ENCODE assay signal across 33 cellular contexts in genomic region chr2:218428846-218429558, GRCh38. TPM values are rescaled to one million over a fixed set of nuclear protein-coding genes. Genes with fewer than 3 reads are reported as not detected.
"Had no signal": no experiment of that assay in that cellular context is flagged by ENCODE, and none has a peak within 500 bp of the region (broad histone marks: within the 10 kb centered on the region; RNA-seq: fewer than 3 reads in every experiment).

No MANE protein-coding gene starts in this region.

- H3K27me3 Mint-ChIP-seq: activated naive CD8-positive, alpha-beta T cell had no signal

- H3K9me3 ChIP-seq: gastrocnemius medialis, neutrophil, ovary, prostate gland, sigmoid colon, tibial nerve had no signal

- H3K9me3 Mint-ChIP-seq: effector memory CD8-positive, alpha-beta T cell; immature natural killer cell; nephron; stimulated activated naive B cell treated with anti-CD40 and anti-IgM and Interleukin-4, amounts not matched to agents 10 μg/mL and 1 μg/mL and 100 μg/mL, for 72 hours had no signal

- H3K27ac ChIP-seq: brain microvascular endothelial cell, gastrocnemius medialis, neutrophil, ovary, prostate gland, sigmoid colon, tibial nerve, VCaP had no signal

- H3K27ac Mint-ChIP-seq: activated naive CD8-positive, alpha-beta T cell; effector memory CD8-positive, alpha-beta T cell; immature natural killer cell; nephron; stimulated activated naive B cell treated with anti-CD40 and anti-IgM and Interleukin-4, amounts not matched to agents 10 μg/mL and 1 μg/mL and 100 μg/mL, for 72 hours had no signal

- H3K36me3 Mint-ChIP-seq: activated naive CD8-positive, alpha-beta T cell; immature natural killer cell; stimulated activated naive B cell treated with anti-CD40 and anti-IgM and Interleukin-4, amounts not matched to agents 10 μg/mL and 1 μg/mL and 100 μg/mL, for 72 hours had no signal

- H3K4me3 Mint-ChIP-seq: activated naive CD8-positive, alpha-beta T cell; effector memory CD8-positive, alpha-beta T cell; immature natural killer cell; nephron; stimulated activated naive B cell treated with anti-CD40 and anti-IgM and Interleukin-4, amounts not matched to agents 10 μg/mL and 1 μg/mL and 100 μg/mL, for 72 hours had no signal

- H3K4me1 ChIP-seq: gastrocnemius medialis, prostate gland, sigmoid colon, tibial nerve had no signal

- ATAC-seq: activated CD4-positive, CD25-positive, alpha-beta regulatory T cell treated with anti-CD3 and anti-CD28 coated beads, Interleukin-2, amount 50 U/mL, for 24 hours; effector memory CD8-positive, alpha-beta T cell; gastrocnemius medialis; stimulated activated naive B cell treated with anti-CD40 and anti-IgM and Interleukin-4, amounts not matched to agents 10 μg/mL and 1 μg/mL and 100 μg/mL, for 72 hours had no signal

- H3K36me3 ChIP-seq: brain microvascular endothelial cell, gastrocnemius medialis, neutrophil, ovary, prostate gland, sigmoid colon, tibial nerve had no signal

- FAIRE-seq: astrocyte, small intestine, TTC549 had no signal

- H3K4me3 ChIP-seq: gastrocnemius medialis, ovary, prostate gland, sigmoid colon, tibial nerve had no signal

- H3K27me3 ChIP-seq: brain microvascular endothelial cell, gastrocnemius medialis, neutrophil, ovary, sigmoid colon, tibial nerve had no signal

- DNase-seq: activated CD4-positive, alpha-beta T cell treated with anti-CD3 and anti-CD28 coated beads for 48 hours; activated CD4-positive, alpha-beta T cell treated with anti-CD3 and anti-CD28 coated beads, Interleukin-2, amount 50 U/mL, for 48 hours; activated CD8-positive, alpha-beta memory T cell treated with anti-CD3 and anti-CD28 coated beads for 24 hours; activated effector memory CD4-positive, alpha-beta T cell treated with Interleukin-2 at 50 U/mL for 16 hours; activated naive CD4-positive, alpha-beta T cell treated with Interleukin-2 at 50 U/mL for 16 hours; brain microvascular endothelial cell; cortex of kidney; effector memory CD8-positive, alpha-beta T cell; gastrocnemius medialis; hypothalamus; immature natural killer cell; mesendoderm; retina; small intestine; stimulated activated CD4-positive, alpha-beta T cell treated with anti-CD3 and anti-CD28 coated beads, Interleukin-1b, Interleukin-23, amount 100 ng/mL, for 48 hours; stimulated activated naive B cell treated with anti-CD40 and anti-IgM and Interleukin-4, amounts not matched to agents 10 μg/mL and 1 μg/mL and 100 μg/mL, for 72 hours; T-helper 9 cell had no signal

- H3K4me1 Mint-ChIP-seq: immature natural killer cell, nephron had no signal

RNA-seq across cellular contexts. Expression of gene VIL1, which starts 10.1 kb away (rescaled TPM):
- total RNA-seq: astrocyte; cardiac septum; kidney epithelial cell; T-helper 1 cell treated with Interleukin-12 subunit alpha and Interleukin-12 subunit beta and Interleukin-4 antibody, amounts not matched to agents 30 ng/mL and 1 ng/mL, for 36 hours; temporal lobe; tibial nerve; urinary bladder had no signal

RNA-seq across cellular contexts. Expression of gene SLC11A1, which starts 46.9 kb away (rescaled TPM):
- total RNA-seq: astrocyte had no signal
